Comparison of ENCODE assay signal across 17 cellular contexts in the genomic region with DNA sequence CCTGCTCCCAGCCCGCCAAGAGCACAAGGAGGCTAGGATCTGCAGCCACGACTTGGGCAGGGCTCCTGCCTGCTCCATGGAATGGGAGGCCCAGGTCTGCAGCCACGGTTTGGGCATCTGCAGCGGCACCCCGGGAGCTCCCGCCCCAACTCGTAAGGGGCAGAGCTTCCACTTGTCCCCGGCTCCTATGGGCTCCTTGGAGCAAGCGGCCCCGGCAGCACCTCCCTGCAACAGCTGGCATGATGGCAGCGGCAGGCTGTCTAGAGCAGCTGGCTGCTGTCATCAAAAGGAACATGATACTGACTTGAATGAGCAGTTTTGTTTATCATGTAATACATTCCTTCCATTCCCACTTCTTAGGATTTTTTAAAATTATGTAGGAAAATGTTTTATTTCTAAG.
DNase-seq lines count a peak whose midpoint lies in the region; FAIRE-seq and TF ChIP-seq lines count a peak whose summit lies in the region.
"Had no signal": no experiment of that assay in that cellular context is flagged by ENCODE, and none has a peak within 500 bp of the region (broad histone marks: within the 10 kb centered on the region; RNA-seq: fewer than 3 reads in every experiment).

No MANE protein-coding gene starts in this region.

- H3K9me3 ChIP-seq in kidney (ENCODE audit: control insufficient read depth in 1 of 2, low read length in 2 of 2) (no peaks in the 10 kb centered on the region), ascending aorta (no peaks in the 10 kb centered on the region)

- peak; percentile 85 for DNase-seq in DMS 273 treated with DMSO at 0.1 percent for 48 hours (lab: John Stamatoyannopoulos, UW)
- DNase-seq in NCI-H2171 (lab: John Stamatoyannopoulos, UW) = peak; percentile 86
- DNase-seq in fibroblast of pulmonary artery (ENCODE audit: low read depth) = peak; percentile 4
- DNase-seq in posterior vena cava (ENCODE audit: low spot score) = peak; percentile 61
- DNase-seq in kidney = no peak
- no peak for DNase-seq in HCEC 1CT
- DNase-seq in ascending aorta (ENCODE audit: low spot score in 2 of 2) = no peak
- DNase-seq in HUDEP-2 (lab: John Stamatoyannopoulos, UW; ENCODE audit: unreplicated experiment in 76 of 76) = no peak
- DNase-seq: DMS153, GDM1, GM23248, KBM-7, MV-4-11, NCI-H2029, NCI-H446 treated with DMSO at 0.1 percent for 48 hours, NCI-H774 had no signal

- H3K27me3 ChIP-seq in ascending aorta = no peaks in the 10 kb centered on the region

- H3K4me3 ChIP-seq in fibroblast of pulmonary artery (replicated peaks; ENCODE audit: low read depth, low read length) (no peak overlapping the region), kidney (ENCODE audit: low read length in 2 of 2) (no peak overlapping the region), ascending aorta (no peak overlapping the region)
- H3K4me3 ChIP-seq: GM23248 had no signal

- no peak overlapping the region for H3K27ac ChIP-seq in kidney (ENCODE audit: low read depth in 2 of 2, low read length in 2 of 2)
- H3K27ac ChIP-seq in ascending aorta = no peak overlapping the region
- H3K27ac ChIP-seq: GM23248 had no signal

- H3K9ac ChIP-seq in kidney (ENCODE audit: low read length in 2 of 2) = no peak overlapping the region
- H3K9ac ChIP-seq: GM23248 had no signal

- intact Hi-C loops in posterior vena cava (cut with DNase I) = no loop called here
- intact Hi-C loops in kidney (cut with DNase I) = no loop called here
- intact Hi-C loops in ascending aorta (cut with DNase I) = no loop called here

- H3K4me1 ChIP-seq in kidney (ENCODE audit: control insufficient read depth in 1 of 2, insufficient read depth in 1 of 2, low read depth in 1 of 2, low read length in 2 of 2) (no peaks in the 10 kb centered on the region), ascending aorta (no peaks in the 10 kb centered on the region)

- TF ChIP-seq CTCF in fibroblast of pulmonary artery (IDR thresholded peaks at IDR 0.05; ENCODE audit: low read length, missing control alignments) = no peak
- TF ChIP-seq CTCF in kidney (IDR thresholded peaks at IDR 0.05; ENCODE audit: borderline replicate concordance, extremely low read depth, insufficient read depth) = no peak
- TF ChIP-seq CTCF in ascending aorta (IDR thresholded peaks at IDR 0.05) = no peak

- FAIRE-seq in kidney (lab: Jason Lieb, UNC) = no peak
- FAIRE-seq: GM19239 had no signal

- H3K36me3 ChIP-seq in kidney (ENCODE audit: control insufficient read depth in 1 of 2, insufficient read depth in 2 of 2, low read length in 2 of 2) (no peaks in the 10 kb centered on the region), ascending aorta (no peaks in the 10 kb centered on the region)

Comparison
In these comparisons a context has a peak if more than half of its experiments do, and no peak if none do; other contexts are left out.
1. DNase-seq: peak in DMS 273 treated with DMSO at 0.1 percent for 48 hours (single experiment), NCI-H2171 (single experiment), fibroblast of pulmonary artery (single experiment) and posterior vena cava (single experiment); none in kidney (single experiment), HCEC 1CT (single experiment), ascending aorta (0 of 2) and HUDEP-2 (0 of 76).